8 cellular contexts compared by ENCODE assay signal in the genomic region with DNA sequence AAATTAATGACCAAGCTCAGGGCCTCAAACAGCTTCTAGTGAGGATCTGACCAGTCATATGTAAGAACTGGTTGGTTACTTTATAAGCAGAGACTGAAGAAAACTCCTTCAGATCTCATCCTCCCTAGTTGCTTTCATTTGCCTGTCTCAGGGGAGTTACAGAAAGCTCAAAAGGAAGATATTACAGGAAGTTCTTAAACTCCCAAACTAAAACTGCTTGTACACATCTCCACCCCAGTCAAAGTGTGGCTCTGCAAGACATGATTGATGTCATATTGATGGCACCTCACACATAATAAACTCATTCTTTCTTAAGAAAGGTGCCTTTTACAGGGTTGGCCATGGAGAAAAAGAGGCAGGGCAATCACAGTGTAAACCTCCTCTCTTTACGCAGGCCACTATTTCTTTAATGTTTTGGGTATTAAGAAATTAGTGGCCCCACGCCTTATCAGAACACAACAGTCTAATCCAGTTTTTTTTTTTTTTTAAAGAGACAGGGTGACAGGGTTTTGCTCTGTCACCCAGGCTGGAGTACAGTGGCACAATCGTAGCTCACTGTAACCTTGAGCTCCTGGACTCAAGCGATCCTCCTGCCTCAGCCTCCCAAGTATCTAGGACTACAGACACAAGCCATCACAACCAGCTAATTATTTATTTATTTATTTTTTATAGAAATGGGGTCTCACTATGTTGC.
DNase-seq lines count a peak whose midpoint lies in the region; ATAC-seq, FAIRE-seq and TF ChIP-seq lines count a peak whose summit lies in the region.

No MANE protein-coding gene starts in this region.

- H3K4me1 ChIP-seq in Karpas-422 (ENCODE audit: low read length) (peaks cover 54% of the 10 kb centered on the region), small intestine (ENCODE audit: control insufficient read depth in 2 of 2, insufficient read depth in 1 of 2, low read depth in 1 of 2, low read length in 1 of 2) (peaks cover 7 to 11% of the 10 kb centered on the region in 2 donors)

- no peaks in the 10 kb centered on the region for H3K9me2 ChIP-seq in Karpas-422 (replicated peaks; ENCODE audit: insufficient read depth, low read length)

- 38 to 64% (median 42%) methylated on average over 4 of the region's 4 CpGs for WGBS in small intestine, 3 donors

- peak; percentile 82 for DNase-seq in GF-D8 (lab: John Stamatoyannopoulos, UW)
- peak; percentile 89 for DNase-seq in Karpas-422
- peak; percentile 60 for DNase-seq in choroid plexus epithelial cell (ENCODE audit: low read depth)
- DNase-seq in small intestine: peak; percentile 35
- DNase-seq in T1000 (lab: John Stamatoyannopoulos, UW): no peak
- DNase-seq in EL: no peak
- no peak for DNase-seq in NCI-H2029 treated with DMSO at 0.1 percent for 48 hours (lab: John Stamatoyannopoulos, UW)

- H2AFZ ChIP-seq in Karpas-422 (ENCODE audit: low read length): no peak overlapping the region

- no peak for FAIRE-seq in small intestine (lab: Jason Lieb, UNC)

- H3K4me3 ChIP-seq in Karpas-422 (ENCODE audit: low read length): peak overlapping the region; percentile 18; the same call in 1 of the 2 replicates
- H3K4me3 ChIP-seq in choroid plexus epithelial cell (ENCODE audit: low read depth, low read length): no peak overlapping the region
- no peak overlapping the region for H3K4me3 ChIP-seq in small intestine (ENCODE audit: low read depth in 1 of 2, low read length in 2 of 2)

- peak overlapping the region; percentile 53 for H3K4me2 ChIP-seq in Karpas-422 (ENCODE audit: low read depth, low read length, poor library complexity, severe bottlenecking)

- TF ChIP-seq CTCF in choroid plexus epithelial cell (conservative IDR thresholded peaks at IDR 0.05; ENCODE audit: low read depth, low read length): no peak

- peak overlapping the region; percentile 50 for H3K9ac ChIP-seq in Karpas-422 (ENCODE audit: low read length)

- H3K79me2 ChIP-seq in Karpas-422 (ENCODE audit: low read length): no peaks in the 10 kb centered on the region

- no peaks in the 10 kb centered on the region for H4K20me1 ChIP-seq in Karpas-422 (ENCODE audit: insufficient read depth, low read depth, low read length)

- peak overlapping the region; percentile 95 for H3K27ac ChIP-seq in Karpas-422 (ENCODE audit: low read length)
- peak overlapping the region; percentile 75 to 78 for H3K27ac ChIP-seq in small intestine (ENCODE audit: low read depth in 1 of 2, low read length in 1 of 2)

- ATAC-seq in GM21576 (IDR thresholded peaks at IDR 0.05; ENCODE audit: unreplicated experiment): peak; percentile 82

- H3K36me3 ChIP-seq in Karpas-422 (ENCODE audit: insufficient read depth, low read length) (no peaks in the 10 kb centered on the region), small intestine (ENCODE audit: control insufficient read depth in 2 of 2, insufficient read depth in 2 of 2, low read length in 2 of 2) (no peaks in the 10 kb centered on the region)

- H3K9me3 ChIP-seq in Karpas-422 (ENCODE audit: low read length) (no peaks in the 10 kb centered on the region), small intestine (ENCODE audit: control insufficient read depth, low read depth) (no peaks in the 10 kb centered on the region)

- H3K27me3 ChIP-seq in Karpas-422 (ENCODE audit: low read length) (no peaks in the 10 kb centered on the region), small intestine (ENCODE audit: control insufficient read depth in 2 of 2, insufficient read depth in 2 of 2, low read length in 2 of 2) (no peaks in the 10 kb centered on the region)

Comparison
In these comparisons a context has a peak if more than half of its experiments do, and no peak if none do; other contexts are left out.
1. DNase-seq: peak in GF-D8 (single experiment), Karpas-422 (single experiment), choroid plexus epithelial cell (single experiment) and small intestine (single experiment); none in T1000 (single experiment), EL (single experiment) and NCI-H2029 treated with DMSO at 0.1 percent for 48 hours (single experiment).